In the genomic region with DNA sequence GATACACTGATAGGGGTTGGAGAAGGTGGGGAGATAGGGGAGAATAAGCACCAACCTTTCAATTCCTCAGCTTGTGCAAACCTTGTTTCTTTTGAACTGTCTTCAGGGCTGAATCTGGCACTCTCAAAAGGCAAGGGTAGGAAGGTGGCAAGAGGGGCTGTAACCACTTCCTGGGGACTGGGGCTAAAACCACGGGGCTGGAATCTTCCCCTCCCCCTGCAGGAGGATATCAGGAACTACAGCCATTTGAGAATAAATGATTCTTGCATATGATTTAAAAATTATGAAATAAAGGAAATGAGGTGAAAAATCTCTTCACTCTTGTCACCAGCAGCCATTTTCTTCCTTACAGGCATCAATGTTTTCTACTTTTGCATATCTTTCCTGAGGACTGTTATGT, we compare ENCODE assay signal across 8 cellular contexts. TPM values are rescaled to one million over a fixed set of nuclear protein-coding genes. Genes with fewer than 3 reads are reported as not detected.
DNase-seq lines count a peak whose midpoint lies in the region; ATAC-seq and TF ChIP-seq lines count a peak whose summit lies in the region.

No MANE protein-coding gene starts in this region.

- peak; percentile 58 for DNase-seq in activated CD8-positive, alpha-beta memory T cell treated with anti-CD3 and anti-CD28 coated beads for 24 hours
- no peak for DNase-seq in activated CD8-positive, alpha-beta memory T cell treated with anti-CD3 and anti-CD28 coated beads, Interleukin-2, amount 50 U/mL, for 4 hours
- DNase-seq in NCI-H82 (lab: John Stamatoyannopoulos, UW) (peak; percentile 69), chondrocyte (ENCODE audit: low spot score) (no peak), cortex of kidney (lab: John Stamatoyannopoulos, UW) (no peak), T1000 (lab: John Stamatoyannopoulos, UW) (no peak)

- peak; percentile 78 for TF ChIP-seq CTCF in chondrocyte (IDR thresholded peaks at IDR 0.05)
- TF ChIP-seq CTCF in nephron (IDR thresholded peaks at IDR 0.05; ENCODE audit: unreplicated experiment in 3 of 3) = peak; percentile 29 to 49 (median 41)

- H3K4me1 Mint-ChIP-seq in chondrocyte (ENCODE audit: low read depth) (no peaks in the 10 kb centered on the region), nephron (no peaks in the 10 kb centered on the region)

- no peak for ATAC-seq in GM19023 (IDR thresholded peaks at IDR 0.05; ENCODE audit: unreplicated experiment)

- H3K36me3 Mint-ChIP-seq in chondrocyte (ENCODE audit: low read depth) (peaks cover 7% of the 10 kb centered on the region), nephron (ENCODE audit: low read depth) (no peaks in the 10 kb centered on the region)

- peaks cover 31% of the 10 kb centered on the region for H3K27me3 Mint-ChIP-seq in chondrocyte (ENCODE audit: low read depth)
- no peaks in the 10 kb centered on the region for H3K27me3 Mint-ChIP-seq in nephron (ENCODE audit: low read depth)

- H3K4me3 Mint-ChIP-seq in chondrocyte (ENCODE audit: unreplicated experiment) = no peak overlapping the region
- no peak overlapping the region for H3K4me3 Mint-ChIP-seq in nephron

- H3K27ac Mint-ChIP-seq in chondrocyte (ENCODE audit: unreplicated experiment) = no peak overlapping the region
- H3K27ac Mint-ChIP-seq in nephron = no peak overlapping the region

- H3K9me3 Mint-ChIP-seq in chondrocyte (ENCODE audit: low read depth) (peaks cover 8% of the 10 kb centered on the region), nephron (peaks cover 6% of the 10 kb centered on the region)

RNA-seq across cellular contexts. Expression of a gene that starts 50.8 kb away (rescaled TPM):
- total RNA-seq in chondrocyte = 2.2 to 10.3 TPM (median 2.7 TPM) in 3 replicates

Comparison
In these comparisons a context has a peak if more than half of its experiments do, and no peak if none do; other contexts are left out.
1. DNase-seq: peak in activated CD8-positive, alpha-beta memory T cell treated with anti-CD3 and anti-CD28 coated beads for 24 hours (single experiment) and NCI-H82 (single experiment); none in activated CD8-positive, alpha-beta memory T cell treated with anti-CD3 and anti-CD28 coated beads, Interleukin-2, amount 50 U/mL, for 4 hours (single experiment), chondrocyte (single experiment), cortex of kidney (single experiment) and T1000 (single experiment).